ENCODE assay signal across 28 cellular contexts in genomic region chr10:113937756-113938155, GRCh38.
"Had no signal": no experiment of that assay in that cellular context is flagged by ENCODE, and none has a peak within 500 bp of the region (broad histone marks: within the 10 kb centered on the region; RNA-seq: fewer than 3 reads in every experiment).

No MANE protein-coding gene starts in this region.

- H3K27ac Mint-ChIP-seq: naive B cell; natural killer cell; nephron progenitor cell; neural progenitor cell; progenitor cell of endocrine pancreas; stimulated activated effector memory CD8-positive, alpha-beta T cell treated with anti-CD3 and anti-CD28 coated beads, Interleukin-12 subunit alpha, Interleukin-12 subunit beta, amount 100 ng/mL, for 72 hours; stimulated activated naive CD8-positive, alpha-beta T cell treated with anti-CD3 and anti-CD28 coated beads, Interleukin-15, Interleukin-2, amounts not matched to agents 100 ng/mL and 50 ng/mL, for 24 hours had no signal

- H3K4me3 ChIP-seq: lower lobe of right lung, neural progenitor cell, sigmoid colon, spleen, tibial nerve, upper lobe of left lung, vagina had no signal

- H3K36me3 ChIP-seq: lower lobe of right lung, neural progenitor cell, neutrophil, sigmoid colon, spleen, tibial nerve, upper lobe of left lung, vagina had no signal

- H2AFZ ChIP-seq: neural progenitor cell had no signal

- H3K36me3 Mint-ChIP-seq: natural killer cell; neural progenitor cell; stimulated activated effector memory CD8-positive, alpha-beta T cell treated with anti-CD3 and anti-CD28 coated beads, Interleukin-12 subunit alpha, Interleukin-12 subunit beta, amount 100 ng/mL, for 72 hours had no signal

- FAIRE-seq: keratinocyte, small intestine had no signal

- H3K9me3 Mint-ChIP-seq: natural killer cell; nephron progenitor cell; neural progenitor cell; stimulated activated effector memory CD8-positive, alpha-beta T cell treated with anti-CD3 and anti-CD28 coated beads, Interleukin-12 subunit alpha, Interleukin-12 subunit beta, amount 100 ng/mL, for 72 hours; stimulated activated naive CD8-positive, alpha-beta T cell treated with anti-CD3 and anti-CD28 coated beads, Interleukin-15, Interleukin-2, amounts not matched to agents 100 ng/mL and 50 ng/mL, for 24 hours had no signal

- H3K27ac ChIP-seq: lower lobe of right lung, neural progenitor cell, neutrophil, sigmoid colon, spleen, tibial nerve, upper lobe of left lung, vagina had no signal

- ATAC-seq: left cardiac atrium; left ventricle myocardium superior; natural killer cell; right cardiac atrium; stimulated activated effector memory CD8-positive, alpha-beta T cell treated with anti-CD3 and anti-CD28 coated beads, Interleukin-12 subunit alpha, Interleukin-12 subunit beta, amount 100 ng/mL, for 72 hours had no signal

- H3K9me3 ChIP-seq: lower lobe of right lung, neutrophil, sigmoid colon, spleen, tibial nerve, upper lobe of left lung, vagina had no signal

- H3K27me3 ChIP-seq: neural progenitor cell, sigmoid colon, spleen, tibial nerve, upper lobe of left lung, vagina had no signal

- H3K4me2 ChIP-seq: neural progenitor cell had no signal

- H3K4me1 Mint-ChIP-seq: naive B cell; natural killer cell; nephron progenitor cell; neural progenitor cell; stimulated activated effector memory CD8-positive, alpha-beta T cell treated with anti-CD3 and anti-CD28 coated beads, Interleukin-12 subunit alpha, Interleukin-12 subunit beta, amount 100 ng/mL, for 72 hours had no signal

- DNase-seq: hippocampal formation; kidney glomerular epithelial cell; left cardiac atrium; left ventricle myocardium superior; lower lobe of right lung; mammary epithelial cell; mesenchymal stem cell; naive B cell; natural killer cell; nephron progenitor cell; occipital lobe; retina; right cardiac atrium; sigmoid colon; small intestine; spleen; stimulated activated CD4-positive, alpha-beta T cell treated with anti-CD3 and anti-CD28 coated beads, Interleukin-4, amount 100 ng/mL, for 24 hours; stimulated activated naive CD4-positive, alpha-beta T cell; substantia nigra; upper lobe of left lung had no signal

- H3K9ac ChIP-seq: neural progenitor cell had no signal

- H3K4me1 ChIP-seq: lower lobe of right lung, neural progenitor cell, sigmoid colon, tibial nerve, upper lobe of left lung, vagina had no signal

- H3K4me3 Mint-ChIP-seq: naive B cell; natural killer cell; nephron progenitor cell; neural progenitor cell; stimulated activated effector memory CD8-positive, alpha-beta T cell treated with anti-CD3 and anti-CD28 coated beads, Interleukin-12 subunit alpha, Interleukin-12 subunit beta, amount 100 ng/mL, for 72 hours; stimulated activated naive CD8-positive, alpha-beta T cell treated with anti-CD3 and anti-CD28 coated beads, Interleukin-15, Interleukin-2, amounts not matched to agents 100 ng/mL and 50 ng/mL, for 24 hours had no signal
